ENCODE assay signal across 26 cellular contexts in genomic region chr4:93730251-93730650, GRCh38.
A peak's percentile ranks its signal among the peaks of the same experiment; 100 is the strongest.
DNase-seq lines count a peak whose midpoint lies in the region; ATAC-seq and TF ChIP-seq lines count a peak whose summit lies in the region.
"Had no signal": no experiment of that assay in that cellular context is flagged by ENCODE, and none has a peak within 500 bp of the region (broad histone marks: within the 10 kb centered on the region; RNA-seq: fewer than 3 reads in every experiment).

No MANE protein-coding gene starts in this region.

- no peak overlapping the region for H3K18ac ChIP-seq in H9 (ENCODE audit: insufficient read length, low read depth, low read length)

- H2BK120ac ChIP-seq in H9 (ENCODE audit: low read depth, low read length, poor library complexity, severe bottlenecking), result peak overlapping the region; percentile 5

- H3K27ac Mint-ChIP-seq in H9 (no peak overlapping the region), endodermal cell (peak overlapping the region; percentile 44)
- H3K27ac Mint-ChIP-seq: CD4-positive, alpha-beta T cell; HFFc6 had no signal

- no peak overlapping the region for H4K91ac ChIP-seq in H9 (ENCODE audit: insufficient read length, low read depth, low read length)

- no peak overlapping the region for H3K4ac ChIP-seq in H9 (ENCODE audit: low read depth, low read length)

- H3K27me3 ChIP-seq in H9 (ENCODE audit: insufficient read depth, low read length) (no peaks in the 10 kb centered on the region), WERI-Rb-1 (ENCODE audit: insufficient read depth, low read depth, severe bottlenecking) (no peaks in the 10 kb centered on the region), endodermal cell (ENCODE audit: control insufficient read depth, insufficient read depth, low read length, poor library complexity, severe bottlenecking) (no peaks in the 10 kb centered on the region)
- H3K27me3 ChIP-seq: BLaER1 treated with 17β-estradiol and CSF1 and Interleukin-3, amounts not matched to agents 10 nM and 100 nM had no signal

- H3K4me1 ChIP-seq in H9 (ENCODE audit: insufficient read depth, low read length), result peaks cover 7% of the 10 kb centered on the region
- peaks cover 12% of the 10 kb centered on the region for H3K4me1 ChIP-seq in endodermal cell (ENCODE audit: control insufficient read depth, insufficient read depth, low read length)
- H3K4me1 ChIP-seq: A549; BLaER1 treated with 17β-estradiol and CSF1 and Interleukin-3, amounts not matched to agents 10 nM and 100 nM had no signal

- H2BK15ac ChIP-seq in H9 (ENCODE audit: low read depth, low read length), result no peak overlapping the region

- no peak overlapping the region for H2BK5ac ChIP-seq in H9 (ENCODE audit: insufficient read length, low read length)

- H3K36me3 ChIP-seq in WERI-Rb-1, result no peaks in the 10 kb centered on the region
- H3K36me3 ChIP-seq in endodermal cell (ENCODE audit: control insufficient read depth, insufficient read depth, low read length), result no peaks in the 10 kb centered on the region
- H3K36me3 ChIP-seq: BLaER1 treated with 17β-estradiol and CSF1 and Interleukin-3, amounts not matched to agents 10 nM and 100 nM; HAP-1 had no signal

- H3T11ph ChIP-seq in H9 (ENCODE audit: low read length), result no peak overlapping the region

- H3K9me3 ChIP-seq in H9 (ENCODE audit: control insufficient read depth, low read depth, low read length) (no peaks in the 10 kb centered on the region), WERI-Rb-1 (ENCODE audit: severe bottlenecking) (no peaks in the 10 kb centered on the region), endodermal cell (ENCODE audit: control insufficient read depth, low read length) (no peaks in the 10 kb centered on the region)
- H3K9me3 ChIP-seq: A549; BLaER1 treated with 17β-estradiol and CSF1 and Interleukin-3, amounts not matched to agents 10 nM and 100 nM; HAP-1 had no signal

- TF ChIP-seq CTCF in H9 (conservative IDR thresholded peaks at IDR 0.05), result no peak
- no peak for TF ChIP-seq CTCF in WERI-Rb-1 (IDR thresholded peaks at IDR 0.05; ENCODE audit: low read depth, low read length)
- TF ChIP-seq CTCF in endodermal cell (conservative IDR thresholded peaks at IDR 0.05), result no peak
- TF ChIP-seq CTCF in retinal pigment epithelial cell (conservative IDR thresholded peaks at IDR 0.05; ENCODE audit: low read depth, low read length), result no peak

- H2BK20ac ChIP-seq in H9 (ENCODE audit: low read depth, low read length, poor library complexity, severe bottlenecking), result no peak overlapping the region

- no peak overlapping the region for H4K5ac ChIP-seq in H9 (ENCODE audit: insufficient read length, low read depth, low read length)

- H3K79me1 ChIP-seq in H9 (ENCODE audit: insufficient read depth, low read depth, low read length, poor library complexity, severe bottlenecking), result no peaks in the 10 kb centered on the region

- no peak overlapping the region for H3K4me2 ChIP-seq in H9 (ENCODE audit: insufficient read depth, insufficient read length, low read length)
- H3K4me2 ChIP-seq: A549; BLaER1 treated with 17β-estradiol and CSF1 and Interleukin-3, amounts not matched to agents 10 nM and 100 nM had no signal

- H3K56ac ChIP-seq in H9 (ENCODE audit: insufficient read length, low read depth, low read length), result no peak overlapping the region

- no peak overlapping the region for H2AFZ ChIP-seq in H9 (ENCODE audit: low read length)
- H2AFZ ChIP-seq: GM23248 had no signal

- H3K9ac ChIP-seq in H9 (ENCODE audit: extremely low read depth, insufficient read length, low read length), result no peak overlapping the region
- no peak overlapping the region for H3K9ac ChIP-seq in endodermal cell (ENCODE audit: extremely low read depth, low read length, poor library complexity, severe bottlenecking)
- H3K9ac ChIP-seq: BLaER1 treated with 17β-estradiol and CSF1 and Interleukin-3, amounts not matched to agents 10 nM and 100 nM; GM23248 had no signal

- H2AK5ac ChIP-seq in H9 (ENCODE audit: insufficient read length, low read length), result no peak overlapping the region

- H3K23me2 ChIP-seq in H9 (ENCODE audit: insufficient read length, low read depth, low read length, poor library complexity, severe bottlenecking), result no peaks in the 10 kb centered on the region

- no peak overlapping the region for H3K14ac ChIP-seq in H9 (ENCODE audit: insufficient read depth, low read length)

- DNase-seq in H9 (no peak), WERI-Rb-1 (peak; percentile 55), endodermal cell (peak; percentile 39), retinal pigment epithelial cell (ENCODE audit: low read depth) (peak; percentile 15), EL (no peak), NCI-H1694 (lab: John Stamatoyannopoulos, UW) (no peak)
- DNase-seq: AML-193; CD4-positive, alpha-beta T cell; DMS53; GDM1; GM23248; HFFc6; KBM-7; MV-4-11; NCI-H1105; NCI-H1436 treated with DMSO at 0.1 percent for 48 hours; NCI-H1930; NCI-H2107; NCI-H774; SHP77 had no signal

- ATAC-seq in GM21619 (IDR thresholded peaks at IDR 0.05; ENCODE audit: unreplicated experiment), result no peak
- ATAC-seq: A549, GM12878 had no signal

- H3K23ac ChIP-seq in H9 (ENCODE audit: insufficient read length, low read depth, low read length), result no peak overlapping the region

- H3K4me3 Mint-ChIP-seq in H9, result no peak overlapping the region
- no peak overlapping the region for H3K4me3 Mint-ChIP-seq in endodermal cell
- H3K4me3 Mint-ChIP-seq: CD4-positive, alpha-beta T cell; HFFc6 had no signal

- no peak overlapping the region for H2BK12ac ChIP-seq in H9 (ENCODE audit: insufficient read length, low read depth, low read length)

- WGBS in H9 (ENCODE audit: extremely low coverage, insufficient read length, low lambda C conversion rate), result no CpG with 5 or more reads among the region's 1 CpG
- 86 to 100% methylated on average over 1 of the region's 1 CpG for WGBS in endodermal cell (ENCODE audit: insufficient coverage in 1 of 2, insufficient read length in 1 of 2), 2 experiments

- H4K20me1 ChIP-seq in H9 (ENCODE audit: control insufficient read depth, insufficient read depth, insufficient read length), result no peaks in the 10 kb centered on the region
- H4K20me1 ChIP-seq: BLaER1 treated with 17β-estradiol and CSF1 and Interleukin-3, amounts not matched to agents 10 nM and 100 nM had no signal

- no peaks in the 10 kb centered on the region for H3K79me2 ChIP-seq in H9 (ENCODE audit: insufficient read depth, low read length)

- H3K27ac ChIP-seq in H9 (ENCODE audit: insufficient read length, low read depth, low read length) (no peak overlapping the region), WERI-Rb-1 (no peak overlapping the region), endodermal cell (ENCODE audit: low read depth, low read length) (no peak overlapping the region)
- H3K27ac ChIP-seq: A549; BLaER1 treated with 17β-estradiol and CSF1 and Interleukin-3, amounts not matched to agents 10 nM and 100 nM; GM23248; RWPE1 had no signal

- H3K4me1 Mint-ChIP-seq in H9, result peaks cover 25 to 31% of the 10 kb centered on the region in 2 experiments
- peaks cover 15% of the 10 kb centered on the region for H3K4me1 Mint-ChIP-seq in endodermal cell

- no peaks in the 10 kb centered on the region for H3K9me3 Mint-ChIP-seq in H9
- H3K9me3 Mint-ChIP-seq in endodermal cell, result peaks cover 2% of the 10 kb centered on the region
- H3K9me3 Mint-ChIP-seq: CD4-positive, alpha-beta T cell had no signal

- H4K8ac ChIP-seq in H9 (replicated peaks; ENCODE audit: insufficient read length, low read depth, low read length), result no peak overlapping the region

- no peaks in the 10 kb centered on the region for H3K36me3 Mint-ChIP-seq in H9 (ENCODE audit: insufficient read depth in 1 of 3, low read depth in 3 of 3)
- H3K36me3 Mint-ChIP-seq in endodermal cell (ENCODE audit: low read depth), result no peaks in the 10 kb centered on the region

- H3K4me3 ChIP-seq in WERI-Rb-1 (ENCODE audit: low read depth, low read length) (no peak overlapping the region), endodermal cell (ENCODE audit: low read length) (peak overlapping the region; percentile 12), retinal pigment epithelial cell (ENCODE audit: low read length) (no peak overlapping the region)
- H3K4me3 ChIP-seq: A549; BLaER1 treated with 17β-estradiol and CSF1 and Interleukin-3, amounts not matched to agents 10 nM and 100 nM; GM12878; GM23248; HAP-1 had no signal

- H3K27me3 Mint-ChIP-seq in H9 (ENCODE audit: low read depth) (no peaks in the 10 kb centered on the region), endodermal cell (ENCODE audit: insufficient read depth) (no peaks in the 10 kb centered on the region)
- H3K27me3 Mint-ChIP-seq: CD4-positive, alpha-beta T cell had no signal

Comparison
In these comparisons a context has a peak if more than half of its experiments do, and no peak if none do; other contexts are left out.
1. DNase-seq: peak in WERI-Rb-1 (single experiment), endodermal cell (single experiment) and retinal pigment epithelial cell (single experiment); none in H9 (single experiment), EL (single experiment) and NCI-H1694 (single experiment).